3 cellular contexts compared by ENCODE assay signal in the genomic region with DNA sequence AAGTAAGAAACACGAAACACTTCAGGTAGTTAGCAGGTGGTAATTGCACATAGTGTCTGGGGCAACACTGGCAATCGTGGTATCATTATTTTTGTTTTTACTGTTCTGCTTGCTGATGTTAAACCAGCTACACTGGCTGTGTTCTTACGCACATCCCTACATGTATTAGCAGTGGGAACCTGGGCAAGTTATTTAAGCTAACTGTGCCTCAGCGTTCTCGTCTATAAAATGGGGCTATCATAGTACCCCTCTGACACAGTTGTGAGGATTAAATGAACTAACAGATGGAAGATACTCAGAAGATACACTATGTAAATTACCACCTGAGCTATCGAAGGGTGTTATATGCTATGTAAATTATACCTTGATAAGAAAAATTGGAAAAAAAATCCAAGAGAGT.
TF ChIP-seq lines count a peak whose summit lies in the region.

No MANE protein-coding gene starts in this region.

TF ChIP-seq in HepG2, 621 proteins besides CTCF, POLR2A, EP300 and RAD21:
- TF ChIP-seq TBX2 (CRISPR knock-in tag; IDR thresholded peaks at IDR 0.05; ENCODE audit: borderline replicate concordance) (no peak), SP4 (CRISPR knock-in tag; IDR thresholded peaks at IDR 0.05) (no peak), ZNF629 (CRISPR knock-in tag; conservative IDR thresholded peaks at IDR 0.05) (peak; percentile 52; the same call in 1 of the 2 replicates), ZNF839 (CRISPR knock-in tag; IDR thresholded peaks at IDR 0.05; ENCODE audit: borderline replicate concordance) (no peak)
- TF ChIP-seq, protein P1, sequence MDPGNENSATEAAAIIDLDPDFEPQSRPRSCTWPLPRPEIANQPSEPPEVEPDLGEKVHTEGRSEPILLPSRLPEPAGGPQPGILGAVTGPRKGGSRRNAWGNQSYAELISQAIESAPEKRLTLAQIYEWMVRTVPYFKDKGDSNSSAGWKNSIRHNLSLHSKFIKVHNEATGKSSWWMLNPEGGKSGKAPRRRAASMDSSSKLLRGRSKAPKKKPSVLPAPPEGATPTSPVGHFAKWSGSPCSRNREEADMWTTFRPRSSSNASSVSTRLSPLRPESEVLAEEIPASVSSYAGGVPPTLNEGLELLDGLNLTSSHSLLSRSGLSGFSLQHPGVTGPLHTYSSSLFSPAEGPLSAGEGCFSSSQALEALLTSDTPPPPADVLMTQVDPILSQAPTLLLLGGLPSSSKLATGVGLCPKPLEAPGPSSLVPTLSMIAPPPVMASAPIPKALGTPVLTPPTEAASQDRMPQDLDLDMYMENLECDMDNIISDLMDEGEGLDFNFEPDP (CRISPR knock-in tag; conservative IDR thresholded peaks at IDR 0.05): no peak

TF ChIP-seq in K562, 482 proteins besides CTCF, POLR2A, EP300 and RAD21:
- TF ChIP-seq RBM25 (IDR thresholded peaks at IDR 0.05; ENCODE audit: low read depth, low read length, severe bottlenecking): peak; percentile 62
- TF ChIP-seq HNRNPL (IDR thresholded peaks at IDR 0.05; ENCODE audit: low read depth, low read length): no peak

TF ChIP-seq in WTC11, 78 proteins besides CTCF, POLR2A, EP300 and RAD21:
- TF ChIP-seq, protein P2, sequence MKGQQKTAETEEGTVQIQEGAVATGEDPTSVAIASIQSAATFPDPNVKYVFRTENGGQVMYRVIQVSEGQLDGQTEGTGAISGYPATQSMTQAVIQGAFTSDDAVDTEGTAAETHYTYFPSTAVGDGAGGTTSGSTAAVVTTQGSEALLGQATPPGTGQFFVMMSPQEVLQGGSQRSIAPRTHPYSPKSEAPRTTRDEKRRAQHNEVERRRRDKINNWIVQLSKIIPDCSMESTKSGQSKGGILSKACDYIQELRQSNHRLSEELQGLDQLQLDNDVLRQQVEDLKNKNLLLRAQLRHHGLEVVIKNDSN (CRISPR knock-in tag; IDR thresholded peaks at IDR 0.05): no peak
- TF ChIP-seq ZNF317 (CRISPR knock-in tag; IDR thresholded peaks at IDR 0.05; ENCODE audit: borderline replicate concordance, low read depth): no peak
- TF ChIP-seq ESRRA (CRISPR knock-in tag; IDR thresholded peaks at IDR 0.05; ENCODE audit: borderline replicate concordance): no peak
- no peak for TF ChIP-seq NR1H2 (CRISPR knock-in tag; IDR thresholded peaks at IDR 0.05)
- no peak for TF ChIP-seq TEAD1 (CRISPR knock-in tag; IDR thresholded peaks at IDR 0.05)
- no peak for TF ChIP-seq RELA (CRISPR knock-in tag; IDR thresholded peaks at IDR 0.05; ENCODE audit: borderline replicate concordance)
